1 cellular context compared by ENCODE assay signal in genomic region chr5:150603491-150603890, GRCh38.
TF ChIP-seq lines count a peak whose summit lies in the region.

No MANE protein-coding gene starts in this region.

TF ChIP-seq in WTC11, 78 proteins besides CTCF, POLR2A, EP300 and RAD21 (continued from another document):
- TF ChIP-seq, protein P1, sequence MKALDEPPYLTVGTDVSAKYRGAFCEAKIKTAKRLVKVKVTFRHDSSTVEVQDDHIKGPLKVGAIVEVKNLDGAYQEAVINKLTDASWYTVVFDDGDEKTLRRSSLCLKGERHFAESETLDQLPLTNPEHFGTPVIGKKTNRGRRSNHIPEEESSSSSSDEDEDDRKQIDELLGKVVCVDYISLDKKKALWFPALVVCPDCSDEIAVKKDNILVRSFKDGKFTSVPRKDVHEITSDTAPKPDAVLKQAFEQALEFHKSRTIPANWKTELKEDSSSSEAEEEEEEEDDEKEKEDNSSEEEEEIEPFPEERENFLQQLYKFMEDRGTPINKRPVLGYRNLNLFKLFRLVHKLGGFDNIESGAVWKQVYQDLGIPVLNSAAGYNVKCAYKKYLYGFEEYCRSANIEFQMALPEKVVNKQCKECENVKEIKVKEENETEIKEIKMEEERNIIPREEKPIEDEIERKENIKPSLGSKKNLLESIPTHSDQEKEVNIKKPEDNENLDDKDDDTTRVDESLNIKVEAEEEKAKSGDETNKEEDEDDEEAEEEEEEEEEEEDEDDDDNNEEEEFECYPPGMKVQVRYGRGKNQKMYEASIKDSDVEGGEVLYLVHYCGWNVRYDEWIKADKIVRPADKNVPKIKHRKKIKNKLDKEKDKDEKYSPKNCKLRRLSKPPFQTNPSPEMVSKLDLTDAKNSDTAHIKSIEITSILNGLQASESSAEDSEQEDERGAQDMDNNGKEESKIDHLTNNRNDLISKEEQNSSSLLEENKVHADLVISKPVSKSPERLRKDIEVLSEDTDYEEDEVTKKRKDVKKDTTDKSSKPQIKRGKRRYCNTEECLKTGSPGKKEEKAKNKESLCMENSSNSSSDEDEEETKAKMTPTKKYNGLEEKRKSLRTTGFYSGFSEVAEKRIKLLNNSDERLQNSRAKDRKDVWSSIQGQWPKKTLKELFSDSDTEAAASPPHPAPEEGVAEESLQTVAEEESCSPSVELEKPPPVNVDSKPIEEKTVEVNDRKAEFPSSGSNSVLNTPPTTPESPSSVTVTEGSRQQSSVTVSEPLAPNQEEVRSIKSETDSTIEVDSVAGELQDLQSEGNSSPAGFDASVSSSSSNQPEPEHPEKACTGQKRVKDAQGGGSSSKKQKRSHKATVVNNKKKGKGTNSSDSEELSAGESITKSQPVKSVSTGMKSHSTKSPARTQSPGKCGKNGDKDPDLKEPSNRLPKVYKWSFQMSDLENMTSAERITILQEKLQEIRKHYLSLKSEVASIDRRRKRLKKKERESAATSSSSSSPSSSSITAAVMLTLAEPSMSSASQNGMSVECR (CRISPR knock-in tag; IDR thresholded peaks at IDR 0.05; ENCODE audit: borderline replicate concordance) = no peak
- TF ChIP-seq, protein P2, sequence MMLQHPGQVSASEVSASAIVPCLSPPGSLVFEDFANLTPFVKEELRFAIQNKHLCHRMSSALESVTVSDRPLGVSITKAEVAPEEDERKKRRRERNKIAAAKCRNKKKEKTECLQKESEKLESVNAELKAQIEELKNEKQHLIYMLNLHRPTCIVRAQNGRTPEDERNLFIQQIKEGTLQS (CRISPR knock-in tag; conservative IDR thresholded peaks at IDR 0.05) = no peak
- TF ChIP-seq AFF4 (CRISPR knock-in tag; IDR thresholded peaks at IDR 0.05; ENCODE audit: borderline replicate concordance) = no peak
- no peak for TF ChIP-seq ZNF121 (CRISPR knock-in tag; IDR thresholded peaks at IDR 0.05)
- TF ChIP-seq SMAD4 (CRISPR knock-in tag; IDR thresholded peaks at IDR 0.05) = no peak
- no peak for TF ChIP-seq ZNF396 (CRISPR knock-in tag; IDR thresholded peaks at IDR 0.05; ENCODE audit: borderline replicate concordance)
- no peak for TF ChIP-seq MYBL2 (CRISPR knock-in tag; IDR thresholded peaks at IDR 0.05)
